In genomic region chr12:62969695-62970094, GRCh38 we compare ENCODE assay signal across 24 cellular contexts. TPM values are rescaled to one million over a fixed set of nuclear protein-coding genes. Genes with fewer than 3 reads are reported as not detected.
DNase-seq lines count a peak whose midpoint lies in the region; ATAC-seq and TF ChIP-seq lines count a peak whose summit lies in the region.
"Had no signal": no experiment of that assay in that cellular context is flagged by ENCODE, and none has a peak within 500 bp of the region (broad histone marks: within the 10 kb centered on the region; RNA-seq: fewer than 3 reads in every experiment).

No MANE protein-coding gene starts in this region.

- H3K36me3 Mint-ChIP-seq in Calu3 (ENCODE audit: insufficient read depth, unreplicated experiment) (peaks cover 14% of the 10 kb centered on the region), progenitor cell of endocrine pancreas (ENCODE audit: insufficient read depth) (no peaks in the 10 kb centered on the region), WTC11 (no peaks in the 10 kb centered on the region)
- H3K36me3 Mint-ChIP-seq: CD14-positive monocyte; CD4-positive, alpha-beta memory T cell; CD4-positive, CD25-positive, alpha-beta regulatory T cell; CD8-positive, alpha-beta memory T cell had no signal

- CTCF ChIA-PET in Calu3 (lab: Charles Lee) (interaction anchor here (0.7 to 2.2 kb wide), 2 partner anchors 35 to 103 kb away, joined by 3 to 6 read pairs; partner anchors contain the start of gene PPM1H), WTC11 (lab: Charles Lee) (no interaction called here)

- DNase-seq in Calu3 (no peak), progenitor cell of endocrine pancreas (ENCODE audit: low spot score, unreplicated experiment) (no peak), WTC11 (ENCODE audit: low spot score) (no peak)
- DNase-seq in stimulated activated naive CD4-positive, alpha-beta T cell treated with Interleukin-2 at 50 U/mL for 16 hours (lab: John Stamatoyannopoulos, UW): no peak
- DNase-seq: AML-193; CD4-positive, alpha-beta memory T cell; CD4-positive, CD25-positive, alpha-beta regulatory T cell; CD8-positive, alpha-beta memory T cell; COR-L47; DMS 273 treated with DMSO at 0.1 percent for 48 hours; DMS153; DMS53; DMS79; DND-41; EL; GDM1 had no signal

- H3K4me3 Mint-ChIP-seq in Calu3 (ENCODE audit: low read depth, unreplicated experiment) (no peak overlapping the region), progenitor cell of endocrine pancreas (ENCODE audit: low read depth) (no peak overlapping the region), WTC11 (no peak overlapping the region)
- H3K4me3 Mint-ChIP-seq: B cell; CD14-positive monocyte; CD4-positive, alpha-beta memory T cell; CD4-positive, CD25-positive, alpha-beta regulatory T cell; CD8-positive, alpha-beta memory T cell had no signal

- no TSS peak for BruUV-seq in Calu3 (replicated peaks; lab: Mats Ljungman, UMichigan)

- H3K4me1 Mint-ChIP-seq in Calu3 (ENCODE audit: low read depth, unreplicated experiment): peaks cover 42% of the 10 kb centered on the region
- peaks cover 8% of the 10 kb centered on the region for H3K4me1 Mint-ChIP-seq in progenitor cell of endocrine pancreas (ENCODE audit: low read depth)
- peaks cover 7% of the 10 kb centered on the region for H3K4me1 Mint-ChIP-seq in WTC11
- H3K4me1 Mint-ChIP-seq: B cell; CD14-positive monocyte; CD4-positive, alpha-beta memory T cell; CD4-positive, CD25-positive, alpha-beta regulatory T cell; CD8-positive, alpha-beta memory T cell had no signal

- H3K9me3 Mint-ChIP-seq in Calu3 (ENCODE audit: low read depth, unreplicated experiment) (no peaks in the 10 kb centered on the region), progenitor cell of endocrine pancreas (ENCODE audit: low read depth) (peaks cover 5% of the 10 kb centered on the region), WTC11 (no peaks in the 10 kb centered on the region)
- H3K9me3 Mint-ChIP-seq: CD4-positive, alpha-beta memory T cell; CD8-positive, alpha-beta memory T cell had no signal

- POLR2A ChIA-PET in WTC11 (lab: Charles Lee): no interaction called here

- ATAC-seq in HG03159 (IDR thresholded peaks at IDR 0.05; ENCODE audit: unreplicated experiment): no peak
- no peak for ATAC-seq in WTC11
- ATAC-seq: A549, GM12878 had no signal

- TF ChIP-seq CTCF in 22Rv1 (IDR thresholded peaks at IDR 0.05) (no peak), C4-2B (conservative IDR thresholded peaks at IDR 0.05) (no peak), Calu3 (IDR thresholded peaks at IDR 0.05; ENCODE audit: unreplicated experiment) (no peak), progenitor cell of endocrine pancreas (IDR thresholded peaks at IDR 0.05; ENCODE audit: unreplicated experiment) (no peak), WTC11 (IDR thresholded peaks at IDR 0.05) (no peak)

- intact Hi-C loops in Calu3 (cut with micrococcal nuclease; ENCODE audit: unreplicated experiment): no loop called here

- H3K27ac Mint-ChIP-seq in Calu3 (ENCODE audit: unreplicated experiment): peak overlapping the region; percentile 20
- peak overlapping the region; percentile 51 for H3K27ac Mint-ChIP-seq in progenitor cell of endocrine pancreas
- H3K27ac Mint-ChIP-seq in WTC11: no peak overlapping the region
- H3K27ac Mint-ChIP-seq: B cell; CD14-positive monocyte; CD4-positive, alpha-beta memory T cell; CD4-positive, CD25-positive, alpha-beta regulatory T cell; CD8-positive, alpha-beta memory T cell had no signal

- H3K27me3 Mint-ChIP-seq in Calu3 (ENCODE audit: unreplicated experiment): no peaks in the 10 kb centered on the region
- peaks cover 2% of the 10 kb centered on the region for H3K27me3 Mint-ChIP-seq in progenitor cell of endocrine pancreas
- H3K27me3 Mint-ChIP-seq in WTC11 (ENCODE audit: low read depth): peaks cover 37% of the 10 kb centered on the region
- H3K27me3 Mint-ChIP-seq: CD4-positive, CD25-positive, alpha-beta regulatory T cell had no signal

- H3K27ac ChIP-seq in 22Rv1 (0 out of 2 replicates have a peak overlapping the region, but pooled peaks have one; percentile 73), C4-2B (peak overlapping the region; percentile 27)
- H3K27ac ChIP-seq: A549; BLaER1 treated with 17β-estradiol and CSF1 and Interleukin-3, amounts not matched to agents 10 nM and 100 nM had no signal

TF ChIP-seq in WTC11, 78 proteins besides CTCF, POLR2A, EP300 and RAD21 (continues in another document):
- TF ChIP-seq ZNF425 (CRISPR knock-in tag; conservative IDR thresholded peaks at IDR 0.05) (no peak), NFE2L1 (CRISPR knock-in tag; IDR thresholded peaks at IDR 0.05) (no peak), CREM (CRISPR knock-in tag; IDR thresholded peaks at IDR 0.05) (no peak), SMAD3 (CRISPR knock-in tag; IDR thresholded peaks at IDR 0.05; ENCODE audit: borderline replicate concordance) (no peak), TEAD4 (CRISPR knock-in tag; IDR thresholded peaks at IDR 0.05) (no peak), ELF4 (CRISPR knock-in tag; IDR thresholded peaks at IDR 0.05; ENCODE audit: low read depth) (no peak), OVOL2 (CRISPR knock-in tag; IDR thresholded peaks at IDR 0.05; ENCODE audit: borderline replicate concordance) (no peak), GABPB1 (CRISPR knock-in tag; IDR thresholded peaks at IDR 0.05) (no peak), ERG (CRISPR knock-in tag; IDR thresholded peaks at IDR 0.05) (no peak), NR3C1 (CRISPR knock-in tag; conservative IDR thresholded peaks at IDR 0.05; ENCODE audit: low read depth) (no peak), NFATC4 (CRISPR knock-in tag; IDR thresholded peaks at IDR 0.05) (no peak)
- TF ChIP-seq, protein P1, sequence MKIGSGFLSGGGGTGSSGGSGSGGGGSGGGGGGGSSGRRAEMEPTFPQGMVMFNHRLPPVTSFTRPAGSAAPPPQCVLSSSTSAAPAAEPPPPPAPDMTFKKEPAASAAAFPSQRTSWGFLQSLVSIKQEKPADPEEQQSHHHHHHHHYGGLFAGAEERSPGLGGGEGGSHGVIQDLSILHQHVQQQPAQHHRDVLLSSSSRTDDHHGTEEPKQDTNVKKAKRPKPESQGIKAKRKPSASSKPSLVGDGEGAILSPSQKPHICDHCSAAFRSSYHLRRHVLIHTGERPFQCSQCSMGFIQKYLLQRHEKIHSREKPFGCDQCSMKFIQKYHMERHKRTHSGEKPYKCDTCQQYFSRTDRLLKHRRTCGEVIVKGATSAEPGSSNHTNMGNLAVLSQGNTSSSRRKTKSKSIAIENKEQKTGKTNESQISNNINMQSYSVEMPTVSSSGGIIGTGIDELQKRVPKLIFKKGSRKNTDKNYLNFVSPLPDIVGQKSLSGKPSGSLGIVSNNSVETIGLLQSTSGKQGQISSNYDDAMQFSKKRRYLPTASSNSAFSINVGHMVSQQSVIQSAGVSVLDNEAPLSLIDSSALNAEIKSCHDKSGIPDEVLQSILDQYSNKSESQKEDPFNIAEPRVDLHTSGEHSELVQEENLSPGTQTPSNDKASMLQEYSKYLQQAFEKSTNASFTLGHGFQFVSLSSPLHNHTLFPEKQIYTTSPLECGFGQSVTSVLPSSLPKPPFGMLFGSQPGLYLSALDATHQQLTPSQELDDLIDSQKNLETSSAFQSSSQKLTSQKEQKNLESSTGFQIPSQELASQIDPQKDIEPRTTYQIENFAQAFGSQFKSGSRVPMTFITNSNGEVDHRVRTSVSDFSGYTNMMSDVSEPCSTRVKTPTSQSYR (CRISPR knock-in tag; IDR thresholded peaks at IDR 0.05): no peak
- TF ChIP-seq, protein P2, sequence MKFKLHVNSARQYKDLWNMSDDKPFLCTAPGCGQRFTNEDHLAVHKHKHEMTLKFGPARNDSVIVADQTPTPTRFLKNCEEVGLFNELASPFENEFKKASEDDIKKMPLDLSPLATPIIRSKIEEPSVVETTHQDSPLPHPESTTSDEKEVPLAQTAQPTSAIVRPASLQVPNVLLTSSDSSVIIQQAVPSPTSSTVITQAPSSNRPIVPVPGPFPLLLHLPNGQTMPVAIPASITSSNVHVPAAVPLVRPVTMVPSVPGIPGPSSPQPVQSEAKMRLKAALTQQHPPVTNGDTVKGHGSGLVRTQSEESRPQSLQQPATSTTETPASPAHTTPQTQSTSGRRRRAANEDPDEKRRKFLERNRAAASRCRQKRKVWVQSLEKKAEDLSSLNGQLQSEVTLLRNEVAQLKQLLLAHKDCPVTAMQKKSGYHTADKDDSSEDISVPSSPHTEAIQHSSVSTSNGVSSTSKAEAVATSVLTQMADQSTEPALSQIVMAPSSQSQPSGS (CRISPR knock-in tag; IDR thresholded peaks at IDR 0.05; ENCODE audit: borderline replicate concordance, low read depth): no peak

RNA-seq across cellular contexts. Expression of gene PPM1H, which starts 34.7 kb away (rescaled TPM):
- 36.7 and 39.1 TPM in 2 replicates for total RNA-seq in Calu3 (2022)
- 24.9 and 25.4 TPM in 2 replicates for total RNA-seq in progenitor cell of endocrine pancreas
- total RNA-seq in WTC11 (2021): 37.1 to 45.6 TPM (median 40.9 TPM) in 3 replicates
- total RNA-seq: B cell had no signal
